Comparison of ENCODE assay signal across 8 cellular contexts in genomic region chr15:74988007-74988800, GRCh38. TPM values are rescaled to one million over a fixed set of nuclear protein-coding genes. Genes with fewer than 3 reads are reported as not detected.
A peak's percentile ranks its signal among the peaks of the same experiment; 100 is the strongest.
DNase-seq lines count a peak whose midpoint lies in the region; ATAC-seq and TF ChIP-seq lines count a peak whose summit lies in the region.

No MANE protein-coding gene starts in this region.

- no peak overlapping the region for H3K27ac Mint-ChIP-seq in CD4-positive, alpha-beta T cell

- H3K36me3 Mint-ChIP-seq in CD4-positive, alpha-beta T cell (ENCODE audit: low read depth): no peaks in the 10 kb centered on the region

- no peaks in the 10 kb centered on the region for H3K4me1 ChIP-seq in liver (ENCODE audit: control insufficient read depth in 4 of 4, insufficient read depth in 4 of 4, low read length in 3 of 4)

- no peaks in the 10 kb centered on the region for H3K9me3 Mint-ChIP-seq in CD4-positive, alpha-beta T cell

- CTCF ChIA-PET in CD4-positive, alpha-beta T cell (lab: Charles Lee): interaction anchor here (0.8 to 0.9 kb wide), 2 partner anchors 25 to 33 kb away, joined by 3 read pairs; no protein-coding TSS in a partner anchor

- no peaks in the 10 kb centered on the region for H3K27me3 ChIP-seq in CD4-positive, alpha-beta T cell (ENCODE audit: control insufficient read depth, insufficient read depth, low read length)
- H3K27me3 ChIP-seq in liver (ENCODE audit: control insufficient read depth in 4 of 4, insufficient read depth in 4 of 4, low read length in 3 of 4): peaks cover 0 to 4% (median 0%) of the 10 kb centered on the region in 4 donors

- no peaks in the 10 kb centered on the region for H3K4me1 Mint-ChIP-seq in CD4-positive, alpha-beta T cell (ENCODE audit: low read depth)

- ATAC-seq in CD4-positive, alpha-beta T cell (ENCODE audit: poor library complexity): peak; percentile 79
- no peak for ATAC-seq in HG03469 (IDR thresholded peaks at IDR 0.05; ENCODE audit: unreplicated experiment)
- ATAC-seq in HG02852 (IDR thresholded peaks at IDR 0.05; ENCODE audit: unreplicated experiment): no peak

- TF ChIP-seq RAD21 in liver (IDR thresholded peaks at IDR 0.05): peak; percentile 59 to 70

- WGBS in liver: 33% methylated on average over 4 of the region's 4 CpGs

- peaks cover 24% of the 10 kb centered on the region for H3K27me3 Mint-ChIP-seq in CD4-positive, alpha-beta T cell

- peak in 5 of 10 experiments; percentile 7 to 26 (median 12) for DNase-seq in CD4-positive, alpha-beta T cell
- DNase-seq in H4 (ENCODE audit: low spot score): peak; percentile 54
- peak; percentile 83 for DNase-seq in NCI-H82 (lab: John Stamatoyannopoulos, UW)
- DNase-seq in activated naive CD4-positive, alpha-beta T cell treated with Interleukin-2 at 50 U/mL for 16 hours: peak; percentile 23
- no peak for DNase-seq in caudate nucleus (lab: John Stamatoyannopoulos, UW)

- intact Hi-C loops in CD4-positive, alpha-beta T cell (cut with DNase I, micrococcal nuclease): no loop called here

- no peak overlapping the region for H3K27ac ChIP-seq in CD4-positive, alpha-beta T cell (ENCODE audit: low read depth, low read length)
- H3K27ac ChIP-seq in liver (ENCODE audit: low read depth in 1 of 2, low read length in 2 of 2) (no peak overlapping the region), caudate nucleus (ENCODE audit: low read depth, low read length) (no peak overlapping the region)

- no peaks in the 10 kb centered on the region for H3K9me3 ChIP-seq in CD4-positive, alpha-beta T cell (ENCODE audit: control insufficient read depth, low read length)
- no peaks in the 10 kb centered on the region for H3K9me3 ChIP-seq in liver (ENCODE audit: control insufficient read depth in 4 of 4, low read length in 3 of 4)

- no peaks in the 10 kb centered on the region for H3K36me3 ChIP-seq in liver (ENCODE audit: control insufficient read depth in 4 of 4, insufficient read depth in 3 of 4, low read depth in 1 of 4, low read length in 3 of 4)

- POLR2A ChIA-PET in CD4-positive, alpha-beta T cell (lab: Charles Lee): no interaction called here

- no peak overlapping the region for H3K4me3 ChIP-seq in liver (ENCODE audit: low read depth in 1 of 3, low read length in 3 of 3)

- peak; percentile 47 for TF ChIP-seq CTCF in CD4-positive, alpha-beta T cell (IDR thresholded peaks at IDR 0.05)
- peak; percentile 37 for TF ChIP-seq CTCF in liver (IDR thresholded peaks at IDR 0.05; ENCODE audit: low read depth, low read length, missing input control)

- H3K9ac ChIP-seq in liver (ENCODE audit: low read depth in 1 of 2, low read length in 2 of 2): no peak overlapping the region

- no peak overlapping the region for H3K4me3 Mint-ChIP-seq in CD4-positive, alpha-beta T cell

TF ChIP-seq in liver, 16 proteins besides CTCF, POLR2A, EP300 and RAD21:
- no peak for TF ChIP-seq FOXA2 (IDR thresholded peaks at IDR 0.05)
- TF ChIP-seq TAF1 (conservative IDR thresholded peaks at IDR 0.05): no peak
- TF ChIP-seq REST (IDR thresholded peaks at IDR 0.05): peak; percentile 95
TF ChIP-seq in liver: peak in this region for 1.

RNA-seq across cellular contexts. Expression of gene SCAMP5, which starts 7.2 kb away (rescaled TPM):
- total RNA-seq in CD4-positive, alpha-beta T cell: 1 to 10 TPM; 5.7 to 6.4 TPM
- 1.9 and 3.6 TPM in 2 replicates for total RNA-seq in H4 (2014; rRNA removed; shearing (Covaris generic))
- total RNA-seq in liver: 1 to 10 TPM in 1 of 2 donors, under 1 TPM in 1; 0.50 to 5.8 TPM
- 1 to 10 TPM; 5.6 to 7.5 TPM for polyA plus RNA-seq in liver

RNA-seq across cellular contexts. Expression of gene RPP25, which starts 31.6 kb away (rescaled TPM):
- total RNA-seq in CD4-positive, alpha-beta T cell: under 1 TPM; 0.14 to 0.45 TPM
- total RNA-seq in H4 (2014; rRNA removed; shearing (Covaris generic)): 0.12 TPM in 1 of 2 replicates, not detected in the other
- 1 to 10 TPM; 2.3 TPM for total RNA-seq in liver
- polyA plus RNA-seq in liver: 1 to 10 TPM; 2.2 to 3.3 TPM

RNA-seq across cellular contexts. Expression of gene PPCDC, which starts 35.2 kb away (rescaled TPM):
- 1 to 10 TPM; 5.5 to 5.8 TPM for total RNA-seq in CD4-positive, alpha-beta T cell
- 5.4 and 11.6 TPM in 2 replicates for total RNA-seq in H4 (2014; rRNA removed; shearing (Covaris generic))
- 1 to 10 TPM; 7.4 to 9.3 TPM for total RNA-seq in liver
- 1 to 10 TPM; 7.6 to 9.1 TPM for polyA plus RNA-seq in liver

RNA-seq across cellular contexts. Expression of gene COX5A, which starts 50.3 kb away (rescaled TPM):
- 10 to 100 TPM; 40.7 to 44.2 TPM for total RNA-seq in CD4-positive, alpha-beta T cell
- 160 and 163 TPM in 2 replicates for total RNA-seq in H4 (2014; rRNA removed; shearing (Covaris generic))
- total RNA-seq in liver: 10 to 100 TPM; 47.9 to 60.0 TPM
- 100 to 1,000 TPM; 320 to 374 TPM for polyA plus RNA-seq in liver

Comparison
In these comparisons a context has a peak if more than half of its experiments do, and no peak if none do; other contexts are left out.
1. DNase-seq: peak in H4 (single experiment), NCI-H82 (single experiment) and activated naive CD4-positive, alpha-beta T cell treated with Interleukin-2 at 50 U/mL for 16 hours (single experiment); none in caudate nucleus (0 of 61).